Comparison of ENCODE assay signal across 8 cellular contexts in the genomic region with DNA sequence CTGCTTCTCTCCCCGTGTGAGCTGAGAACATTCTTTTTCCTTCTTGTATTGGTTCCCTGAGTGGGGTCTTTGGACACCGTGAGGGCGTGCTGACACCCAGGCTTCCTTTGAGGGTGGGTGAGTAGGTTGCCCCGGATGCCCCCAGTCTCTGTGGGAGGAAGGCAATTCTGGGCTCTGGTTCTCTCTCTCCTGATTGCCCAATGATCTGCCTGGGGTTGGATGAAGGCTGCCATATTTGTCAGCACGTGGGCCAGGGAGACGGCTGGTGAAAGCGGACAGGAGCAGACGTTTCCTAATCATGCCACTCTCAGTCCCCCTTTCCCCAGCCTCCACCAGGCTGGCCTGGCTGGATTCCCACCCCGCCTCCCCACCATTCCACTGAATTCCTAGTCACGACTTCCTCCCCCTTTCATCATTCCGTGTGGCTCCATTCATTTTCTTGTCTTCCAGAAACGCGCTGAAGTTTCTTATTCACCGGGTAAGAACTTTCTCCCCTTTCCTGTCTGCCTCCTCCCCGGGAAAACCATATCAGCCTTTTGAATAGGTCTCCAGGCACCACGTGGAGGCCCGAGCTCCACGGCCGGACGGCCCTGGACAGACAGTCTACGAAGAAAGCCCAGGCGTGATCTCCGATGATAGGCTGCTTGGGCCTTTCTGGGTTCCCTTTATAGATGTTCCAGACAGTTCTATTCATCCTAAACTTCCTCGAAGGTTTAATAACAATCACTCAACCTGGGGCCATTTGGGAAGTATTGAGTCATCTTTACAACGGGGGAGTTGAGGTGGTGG.
"Had no signal": no experiment of that assay in that cellular context is flagged by ENCODE, and none has a peak within 500 bp of the region (broad histone marks: within the 10 kb centered on the region; RNA-seq: fewer than 3 reads in every experiment).

No MANE protein-coding gene starts in this region.

- FAIRE-seq: H1, H54, HTR-8/SVneo had no signal

- DNase-seq: H9, HCEC 1CT, IMR-90, KBM-7 had no signal

- ATAC-seq: GM23338 had no signal

- H3K4me3 ChIP-seq: GM23338 had no signal
